Comparison of ENCODE assay signal across 2 cellular contexts in the genomic region with DNA sequence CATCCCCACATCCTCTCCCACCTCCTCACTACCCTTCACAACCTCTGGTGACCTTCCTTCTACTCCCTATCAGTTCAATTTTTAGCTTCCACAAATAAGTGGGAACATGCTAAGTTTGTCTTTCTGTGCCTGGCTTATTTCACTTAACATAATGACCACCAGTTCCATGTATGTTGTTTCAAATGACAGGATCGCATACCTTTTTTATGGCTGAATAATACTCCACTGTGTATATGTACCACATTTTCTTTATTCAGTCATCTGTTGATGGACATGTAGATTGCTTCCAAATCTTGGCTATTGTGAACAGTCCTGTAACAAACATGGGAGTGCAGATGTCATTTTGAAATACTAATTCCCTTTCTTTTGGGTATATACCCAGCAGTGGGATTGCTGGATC.
TF ChIP-seq lines count a peak whose summit lies in the region.

No MANE protein-coding gene starts in this region.

TF ChIP-seq in SK-N-SH treated with all-trans-retinoic acid at 6 μM for 48 hours, 23 proteins besides CTCF, POLR2A, EP300 and RAD21 (continued from another document):
- TF ChIP-seq, protein P1, sequence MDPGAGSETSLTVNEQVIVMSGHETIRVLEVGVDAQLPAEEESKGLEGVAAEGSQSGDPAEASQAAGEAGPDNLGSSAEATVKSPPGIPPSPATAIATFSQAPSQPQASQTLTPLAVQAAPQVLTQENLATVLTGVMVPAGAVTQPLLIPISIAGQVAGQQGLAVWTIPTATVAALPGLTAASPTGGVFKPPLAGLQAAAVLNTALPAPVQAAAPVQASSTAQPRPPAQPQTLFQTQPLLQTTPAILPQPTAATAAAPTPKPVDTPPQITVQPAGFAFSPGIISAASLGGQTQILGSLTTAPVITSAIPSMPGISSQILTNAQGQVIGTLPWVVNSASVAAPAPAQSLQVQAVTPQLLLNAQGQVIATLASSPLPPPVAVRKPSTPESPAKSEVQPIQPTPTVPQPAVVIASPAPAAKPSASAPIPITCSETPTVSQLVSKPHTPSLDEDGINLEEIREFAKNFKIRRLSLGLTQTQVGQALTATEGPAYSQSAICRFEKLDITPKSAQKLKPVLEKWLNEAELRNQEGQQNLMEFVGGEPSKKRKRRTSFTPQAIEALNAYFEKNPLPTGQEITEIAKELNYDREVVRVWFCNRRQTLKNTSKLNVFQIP (CRISPR knock-in tag; IDR thresholded peaks at IDR 0.05; ENCODE audit: borderline replicate concordance, low read depth): no peak
- TF ChIP-seq TCF4 (CRISPR knock-in tag; IDR thresholded peaks at IDR 0.05; ENCODE audit: borderline replicate concordance) (no peak), TSHZ2 (CRISPR knock-in tag; IDR thresholded peaks at IDR 0.05) (no peak), ZNF8 (CRISPR knock-in tag; IDR thresholded peaks at IDR 0.05) (peak; percentile 56)

TF ChIP-seq in SK-N-SH, 30 proteins besides CTCF, POLR2A, EP300 and RAD21 (continued from another document):
- TF ChIP-seq, protein P2, sequence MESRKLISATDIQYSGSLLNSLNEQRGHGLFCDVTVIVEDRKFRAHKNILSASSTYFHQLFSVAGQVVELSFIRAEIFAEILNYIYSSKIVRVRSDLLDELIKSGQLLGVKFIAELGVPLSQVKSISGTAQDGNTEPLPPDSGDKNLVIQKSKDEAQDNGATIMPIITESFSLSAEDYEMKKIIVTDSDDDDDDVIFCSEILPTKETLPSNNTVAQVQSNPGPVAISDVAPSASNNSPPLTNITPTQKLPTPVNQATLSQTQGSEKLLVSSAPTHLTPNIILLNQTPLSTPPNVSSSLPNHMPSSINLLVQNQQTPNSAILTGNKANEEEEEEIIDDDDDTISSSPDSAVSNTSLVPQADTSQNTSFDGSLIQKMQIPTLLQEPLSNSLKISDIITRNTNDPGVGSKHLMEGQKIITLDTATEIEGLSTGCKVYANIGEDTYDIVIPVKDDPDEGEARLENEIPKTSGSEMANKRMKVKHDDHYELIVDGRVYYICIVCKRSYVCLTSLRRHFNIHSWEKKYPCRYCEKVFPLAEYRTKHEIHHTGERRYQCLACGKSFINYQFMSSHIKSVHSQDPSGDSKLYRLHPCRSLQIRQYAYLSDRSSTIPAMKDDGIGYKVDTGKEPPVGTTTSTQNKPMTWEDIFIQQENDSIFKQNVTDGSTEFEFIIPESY (IDR thresholded peaks at IDR 0.05; ENCODE audit: borderline replicate concordance, low read depth): no peak
- TF ChIP-seq YY1 (IDR thresholded peaks at IDR 0.05; ENCODE audit: low read depth) (no peak), TAF1 (IDR thresholded peaks at IDR 0.05; ENCODE audit: borderline replicate concordance, low read depth, low read length) (no peak)
